1 cellular context compared by ENCODE assay signal in the genomic region with DNA sequence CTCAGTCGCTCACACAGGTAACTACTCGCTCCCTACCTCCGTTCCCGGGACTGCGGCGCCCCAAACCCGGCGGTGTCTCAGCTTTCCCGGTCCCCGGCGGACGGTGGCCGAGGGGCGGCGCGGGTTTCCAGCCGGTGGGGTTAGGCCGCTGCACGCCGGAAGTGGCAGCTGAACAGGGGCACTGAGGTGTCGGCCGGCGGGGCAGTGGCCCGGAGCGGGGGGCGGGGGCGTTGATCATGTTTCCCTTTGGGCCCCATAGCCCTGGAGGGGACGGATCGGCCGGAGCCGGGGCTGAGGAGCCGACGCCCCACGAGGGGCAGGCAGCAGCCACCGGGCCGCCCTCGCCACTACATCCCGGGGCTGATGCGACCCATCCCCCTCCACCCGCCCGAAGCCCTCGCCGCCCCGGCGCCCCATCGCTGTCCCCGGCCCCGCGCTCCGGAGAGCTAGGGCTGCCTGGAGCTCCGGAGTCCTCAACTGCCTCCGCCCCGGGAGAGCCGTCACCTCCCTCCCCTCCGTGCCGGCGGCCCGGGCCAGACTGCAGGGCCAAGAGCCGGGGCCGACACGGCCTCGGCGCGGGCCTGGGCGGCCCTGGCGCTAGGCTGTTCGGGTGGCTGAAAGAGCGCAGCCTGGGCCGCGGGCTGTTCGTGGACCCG.
TF ChIP-seq lines count a peak whose summit lies in the region.

TSS of gene DCAF10 (plus strand) at position 167 of the 656 bp plus-strand sequence. CDS start at position 237, 70 bp downstream.

TF ChIP-seq in HepG2, 621 proteins besides CTCF, POLR2A, EP300 and RAD21 (continued from another document and continues in another):
- TF ChIP-seq, protein P1, sequence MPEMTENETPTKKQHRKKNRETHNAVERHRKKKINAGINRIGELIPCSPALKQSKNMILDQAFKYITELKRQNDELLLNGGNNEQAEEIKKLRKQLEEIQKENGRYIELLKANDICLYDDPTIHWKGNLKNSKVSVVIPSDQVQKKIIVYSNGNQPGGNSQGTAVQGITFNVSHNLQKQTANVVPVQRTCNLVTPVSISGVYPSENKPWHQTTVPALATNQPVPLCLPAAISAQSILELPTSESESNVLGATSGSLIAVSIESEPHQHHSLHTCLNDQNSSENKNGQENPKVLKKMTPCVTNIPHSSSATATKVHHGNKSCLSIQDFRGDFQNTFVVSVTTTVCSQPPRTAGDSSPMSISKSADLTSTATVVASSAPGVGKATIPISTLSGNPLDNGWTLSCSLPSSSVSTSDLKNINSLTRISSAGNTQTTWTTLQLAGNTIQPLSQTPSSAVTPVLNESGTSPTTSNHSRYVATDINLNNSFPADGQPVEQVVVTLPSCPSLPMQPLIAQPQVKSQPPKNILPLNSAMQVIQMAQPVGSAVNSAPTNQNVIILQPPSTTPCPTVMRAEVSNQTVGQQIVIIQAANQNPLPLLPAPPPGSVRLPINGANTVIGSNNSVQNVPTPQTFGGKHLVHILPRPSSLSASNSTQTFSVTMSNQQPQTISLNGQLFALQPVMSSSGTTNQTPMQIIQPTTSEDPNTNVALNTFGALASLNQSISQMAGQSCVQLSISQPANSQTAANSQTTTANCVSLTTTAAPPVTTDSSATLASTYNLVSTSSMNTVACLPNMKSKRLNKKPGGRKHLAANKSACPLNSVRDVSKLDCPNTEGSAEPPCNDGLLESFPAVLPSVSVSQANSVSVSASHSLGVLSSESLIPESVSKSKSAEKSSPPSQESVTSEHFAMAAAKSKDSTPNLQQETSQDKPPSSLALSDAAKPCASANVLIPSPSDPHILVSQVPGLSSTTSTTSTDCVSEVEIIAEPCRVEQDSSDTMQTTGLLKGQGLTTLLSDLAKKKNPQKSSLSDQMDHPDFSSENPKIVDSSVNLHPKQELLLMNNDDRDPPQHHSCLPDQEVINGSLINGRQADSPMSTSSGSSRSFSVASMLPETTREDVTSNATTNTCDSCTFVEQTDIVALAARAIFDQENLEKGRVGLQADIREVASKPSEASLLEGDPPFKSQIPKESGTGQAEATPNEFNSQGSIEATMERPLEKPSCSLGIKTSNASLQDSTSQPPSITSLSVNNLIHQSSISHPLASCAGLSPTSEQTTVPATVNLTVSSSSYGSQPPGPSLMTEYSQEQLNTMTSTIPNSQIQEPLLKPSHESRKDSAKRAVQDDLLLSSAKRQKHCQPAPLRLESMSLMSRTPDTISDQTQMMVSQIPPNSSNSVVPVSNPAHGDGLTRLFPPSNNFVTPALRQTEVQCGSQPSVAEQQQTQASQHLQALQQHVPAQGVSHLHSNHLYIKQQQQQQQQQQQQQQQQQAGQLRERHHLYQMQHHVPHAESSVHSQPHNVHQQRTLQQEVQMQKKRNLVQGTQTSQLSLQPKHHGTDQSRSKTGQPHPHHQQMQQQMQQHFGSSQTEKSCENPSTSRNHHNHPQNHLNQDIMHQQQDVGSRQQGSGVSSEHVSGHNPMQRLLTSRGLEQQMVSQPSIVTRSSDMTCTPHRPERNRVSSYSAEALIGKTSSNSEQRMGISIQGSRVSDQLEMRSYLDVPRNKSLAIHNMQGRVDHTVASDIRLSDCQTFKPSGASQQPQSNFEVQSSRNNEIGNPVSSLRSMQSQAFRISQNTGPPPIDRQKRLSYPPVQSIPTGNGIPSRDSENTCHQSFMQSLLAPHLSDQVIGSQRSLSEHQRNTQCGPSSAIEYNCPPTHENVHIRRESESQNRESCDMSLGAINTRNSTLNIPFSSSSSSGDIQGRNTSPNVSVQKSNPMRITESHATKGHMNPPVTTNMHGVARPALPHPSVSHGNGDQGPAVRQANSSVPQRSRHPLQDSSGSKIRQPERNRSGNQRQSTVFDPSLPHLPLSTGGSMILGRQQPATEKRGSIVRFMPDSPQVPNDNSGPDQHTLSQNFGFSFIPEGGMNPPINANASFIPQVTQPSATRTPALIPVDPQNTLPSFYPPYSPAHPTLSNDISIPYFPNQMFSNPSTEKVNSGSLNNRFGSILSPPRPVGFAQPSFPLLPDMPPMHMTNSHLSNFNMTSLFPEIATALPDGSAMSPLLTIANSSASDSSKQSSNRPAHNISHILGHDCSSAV (CRISPR knock-in tag; IDR thresholded peaks at IDR 0.05; ENCODE audit: borderline replicate concordance): no peak
- TF ChIP-seq ZNF616 (CRISPR knock-in tag; IDR thresholded peaks at IDR 0.05; ENCODE audit: low read depth): peak; percentile 78; the same call in 1 of the 2 replicates
- TF ChIP-seq JDP2 (CRISPR knock-in tag; IDR thresholded peaks at IDR 0.05; ENCODE audit: borderline replicate concordance): no peak; the same call in 1 of the 2 replicates
- TF ChIP-seq ARNT2 (CRISPR knock-in tag; IDR thresholded peaks at IDR 0.05; ENCODE audit: low read depth): peak; percentile 87
- peak; percentile 91 for TF ChIP-seq TAF1 (CRISPR knock-in tag; IDR thresholded peaks at IDR 0.05)
- peak; percentile 55 for TF ChIP-seq ZNF263 (CRISPR knock-in tag; IDR thresholded peaks at IDR 0.05)
- TF ChIP-seq GTF2F1 (IDR thresholded peaks at IDR 0.05; ENCODE audit: low read length): 0 out of 2 replicates have a peak, but pooled peaks have one; percentile 45
- TF ChIP-seq, protein P2, sequence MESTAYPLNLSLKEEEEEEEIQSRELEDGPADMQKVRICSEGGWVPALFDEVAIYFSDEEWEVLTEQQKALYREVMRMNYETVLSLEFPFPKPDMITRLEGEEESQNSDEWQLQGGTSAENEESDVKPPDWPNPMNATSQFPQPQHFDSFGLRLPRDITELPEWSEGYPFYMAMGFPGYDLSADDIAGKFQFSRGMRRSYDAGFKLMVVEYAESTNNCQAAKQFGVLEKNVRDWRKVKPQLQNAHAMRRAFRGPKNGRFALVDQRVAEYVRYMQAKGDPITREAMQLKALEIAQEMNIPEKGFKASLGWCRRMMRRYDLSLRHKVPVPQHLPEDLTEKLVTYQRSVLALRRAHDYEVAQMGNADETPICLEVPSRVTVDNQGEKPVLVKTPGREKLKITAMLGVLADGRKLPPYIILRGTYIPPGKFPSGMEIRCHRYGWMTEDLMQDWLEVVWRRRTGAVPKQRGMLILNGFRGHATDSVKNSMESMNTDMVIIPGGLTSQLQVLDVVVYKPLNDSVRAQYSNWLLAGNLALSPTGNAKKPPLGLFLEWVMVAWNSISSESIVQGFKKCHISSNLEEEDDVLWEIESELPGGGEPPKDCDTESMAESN (CRISPR knock-in tag; conservative IDR thresholded peaks at IDR 0.05): peak; percentile 97
- TF ChIP-seq, protein P3, sequence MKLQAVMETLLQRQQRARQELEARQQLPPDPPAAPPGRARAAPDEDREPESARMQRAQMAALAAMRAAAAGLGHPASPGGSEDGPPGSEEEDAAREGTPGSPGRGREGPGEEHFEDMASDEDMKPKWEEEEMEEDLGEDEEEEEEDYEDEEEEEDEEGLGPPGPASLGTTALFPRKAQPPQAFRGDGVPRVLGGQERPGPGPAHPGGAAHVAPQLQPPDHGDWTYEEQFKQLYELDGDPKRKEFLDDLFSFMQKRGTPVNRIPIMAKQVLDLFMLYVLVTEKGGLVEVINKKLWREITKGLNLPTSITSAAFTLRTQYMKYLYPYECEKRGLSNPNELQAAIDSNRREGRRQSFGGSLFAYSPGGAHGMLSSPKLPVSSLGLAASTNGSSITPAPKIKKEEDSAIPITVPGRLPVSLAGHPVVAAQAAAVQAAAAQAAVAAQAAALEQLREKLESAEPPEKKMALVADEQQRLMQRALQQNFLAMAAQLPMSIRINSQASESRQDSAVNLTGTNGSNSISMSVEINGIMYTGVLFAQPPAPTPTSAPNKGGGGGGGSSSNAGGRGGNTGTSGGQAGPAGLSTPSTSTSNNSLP (IDR thresholded peaks at IDR 0.05; ENCODE audit: low read depth, low read length): no peak
- peak; percentile 100 for TF ChIP-seq TARDBP (CRISPR knock-in tag; IDR thresholded peaks at IDR 0.05)
- no peak for TF ChIP-seq JARID2 (CRISPR knock-in tag; IDR thresholded peaks at IDR 0.05; ENCODE audit: insufficient replicate concordance)
- no peak for TF ChIP-seq ZNF142 (CRISPR knock-in tag; IDR thresholded peaks at IDR 0.05)
- peak; percentile 73 for TF ChIP-seq ZNF143 (CRISPR knock-in tag; IDR thresholded peaks at IDR 0.05)
- TF ChIP-seq ZNF703 (CRISPR knock-in tag; IDR thresholded peaks at IDR 0.05; ENCODE audit: borderline replicate concordance): no peak
- peak; percentile 92 for TF ChIP-seq ATF2 (CRISPR knock-in tag; IDR thresholded peaks at IDR 0.05)
- peak; percentile 20; the same call in 1 of the 2 replicates for TF ChIP-seq ZBTB7A (CRISPR knock-in tag; IDR thresholded peaks at IDR 0.05)
- no peak; the same call in 1 of the 2 replicates for TF ChIP-seq HMG20A (CRISPR knock-in tag; IDR thresholded peaks at IDR 0.05; ENCODE audit: borderline replicate concordance)
- TF ChIP-seq MAFK (conservative IDR thresholded peaks at IDR 0.05 in 1 of 2, IDR thresholded peaks at IDR 0.05 in 1 of 2; ENCODE audit: low read length in 2 of 2): 0 out of 4 replicates have a peak, but pooled peaks of 1 of the 2 experiments have one; percentile 2
- peak; percentile 92 for TF ChIP-seq FOXO1 (CRISPR knock-in tag; IDR thresholded peaks at IDR 0.05)
- TF ChIP-seq NFYB (CRISPR knock-in tag; IDR thresholded peaks at IDR 0.05): peak; percentile 38; the same call in 1 of the 2 replicates
- TF ChIP-seq SIN3A (IDR thresholded peaks at IDR 0.05; ENCODE audit: borderline replicate concordance, low read depth, low read length): peak; percentile 78; the same call in 1 of the 2 replicates
- TF ChIP-seq NR1H2 (CRISPR knock-in tag; IDR thresholded peaks at IDR 0.05; ENCODE audit: borderline replicate concordance, low read depth): no peak; the same call in 1 of the 2 replicates
- no peak; the same call in 1 of the 2 replicates for TF ChIP-seq GMEB2 (CRISPR knock-in tag; IDR thresholded peaks at IDR 0.05; ENCODE audit: low read depth)
- TF ChIP-seq ZNF768 (CRISPR knock-in tag; IDR thresholded peaks at IDR 0.05): peak; percentile 90
- no peak for TF ChIP-seq EHMT2 (IDR thresholded peaks at IDR 0.05; ENCODE audit: borderline replicate concordance, low read depth, low read length)
- TF ChIP-seq NFE2 (CRISPR knock-in tag; IDR thresholded peaks at IDR 0.05): no peak
- TF ChIP-seq SATB2 (CRISPR knock-in tag; IDR thresholded peaks at IDR 0.05): no peak
- TF ChIP-seq HCFC1 (IDR thresholded peaks at IDR 0.05; ENCODE audit: low read depth, low read length): peak; percentile 81
